21 cellular contexts compared by ENCODE assay signal in genomic region chr19:19087676-19088075, GRCh38.
"Had no signal": no experiment of that assay in that cellular context is flagged by ENCODE, and none has a peak within 500 bp of the region (broad histone marks: within the 10 kb centered on the region; RNA-seq: fewer than 3 reads in every experiment).

No MANE protein-coding gene starts in this region.

- ATAC-seq: activated CD8-positive, alpha-beta memory T cell treated with anti-CD3 and anti-CD28 coated beads, Interleukin-2, amount 10 ng/mL, durations not matched to agents 7 days and 5 days; activated CD8-positive, alpha-beta T cell treated with anti-CD3 and anti-CD28 coated beads for 36 hours; body of pancreas; foreskin keratinocyte; left ventricle myocardium superior; pancreas; psoas muscle had no signal

- DNase-seq: activated CD4-positive, alpha-beta T cell treated with anti-CD3 and anti-CD28 coated beads, Interleukin-2, amount 10 ng/mL, durations not matched to agents 7 days and 5 days; activated CD4-positive, CD25-positive, alpha-beta regulatory T cell treated with anti-CD3 and anti-CD28 coated beads, Interleukin-2, amount 50 U/mL, for 72 hours; activated CD8-positive, alpha-beta memory T cell treated with anti-CD3 and anti-CD28 coated beads, Interleukin-2, amount 10 ng/mL, durations not matched to agents 7 days and 5 days; activated CD8-positive, alpha-beta T cell treated with anti-CD3 and anti-CD28 coated beads for 36 hours; activated effector memory CD4-positive, alpha-beta T cell treated with anti-CD3 and anti-CD28 coated beads, Interleukin-2, amount 50 U/mL, for 16 hours; activated naive CD4-positive, alpha-beta T cell treated with anti-CD3 and anti-CD28 coated beads, Interleukin-2, amount 10 ng/mL, durations not matched to agents 7 days and 5 days; activated T-cell treated with anti-CD3 and anti-CD28 coated beads for 4 hours; anterior cingulate cortex; body of pancreas; erythroblast; foreskin keratinocyte; left ventricle myocardium superior; pancreas; psoas muscle; spleen; stimulated activated CD4-positive, alpha-beta T cell treated with anti-CD3 and anti-CD28 coated beads, Interleukin-4, amount 100 ng/mL, for 24 hours; substantia nigra; tibial artery had no signal

- H3K36me3 ChIP-seq: cardiac muscle cell, neutrophil, pancreas, right atrium auricular region had no signal

- H3K27ac ChIP-seq: body of pancreas, cardiac muscle cell, foreskin keratinocyte, neutrophil, pancreas, psoas muscle, right atrium auricular region, spleen, tibial artery had no signal

- H3K4me3 ChIP-seq: body of pancreas, cardiac muscle cell, pancreas, psoas muscle, right atrium auricular region, spleen, tibial artery had no signal

- H3K27me3 ChIP-seq: body of pancreas, cardiac muscle cell, foreskin keratinocyte, neutrophil, pancreas, right atrium auricular region, spleen, tibial artery had no signal

- H3K4me1 ChIP-seq: body of pancreas, foreskin keratinocyte, pancreas, psoas muscle, right atrium auricular region, spleen had no signal

- H3K9me3 ChIP-seq: body of pancreas, neutrophil, pancreas, psoas muscle, right atrium auricular region, spleen, tibial artery had no signal
